In genomic region chr1:86913399-86913895, GRCh38 we compare ENCODE assay signal across 8 cellular contexts. TPM values are rescaled to one million over a fixed set of nuclear protein-coding genes. Genes with fewer than 3 reads are reported as not detected.
DNase-seq lines count a peak whose midpoint lies in the region; ATAC-seq and TF ChIP-seq lines count a peak whose summit lies in the region.

No MANE protein-coding gene starts in this region.

- peak overlapping the region; percentile 76 for H3K4me2 ChIP-seq in mammary epithelial cell (ENCODE audit: insufficient read depth, low read depth, low read length)

- H3K27me3 ChIP-seq in mammary epithelial cell (ENCODE audit: insufficient read depth, low read length), result no peaks in the 10 kb centered on the region
- H3K27me3 ChIP-seq in subcutaneous abdominal adipose tissue (ENCODE audit: control insufficient read depth in 5 of 5, insufficient read depth in 4 of 5, low read length in 5 of 5), result no peaks in the 10 kb centered on the region

- H3K27ac ChIP-seq in mammary epithelial cell (ENCODE audit: insufficient read depth, low read depth, low read length) (peak overlapping the region; percentile 94), subcutaneous abdominal adipose tissue (ENCODE audit: low read depth, low read length) (peak overlapping the region; percentile 97)

- H3K4me3 ChIP-seq in mammary epithelial cell (replicated peaks in 1 of 3; ENCODE audit: insufficient read depth in 1 of 3, low read depth in 2 of 3, low read length in 3 of 3) (peak overlapping the region; percentile 76 to 98 (median 81)), subcutaneous abdominal adipose tissue (ENCODE audit: low read depth in 1 of 5, low read length in 5 of 5) (peak overlapping the region; percentile 95 to 100 (median 99))

- peaks cover 89% of the 10 kb centered on the region for H3K79me2 ChIP-seq in mammary epithelial cell (ENCODE audit: insufficient read depth, low read length)

- H3K9ac ChIP-seq in mammary epithelial cell (ENCODE audit: insufficient read depth, low read length) (peak overlapping the region; percentile 95), subcutaneous abdominal adipose tissue (ENCODE audit: low read length in 5 of 5) (peak overlapping the region; percentile 85 to 100 (median 96))

- ATAC-seq in GM21737 (IDR thresholded peaks at IDR 0.05; ENCODE audit: unreplicated experiment), result no peak

- H2AFZ ChIP-seq in mammary epithelial cell (ENCODE audit: low read depth, low read length), result peak overlapping the region; percentile 93

- no peaks in the 10 kb centered on the region for H4K20me1 ChIP-seq in mammary epithelial cell (ENCODE audit: insufficient read depth, low read length)

- no peak for TF ChIP-seq CTCF in mammary epithelial cell (conservative IDR thresholded peaks at IDR 0.05 in 1 of 2, IDR thresholded peaks at IDR 0.05 in 1 of 2; ENCODE audit: extremely low read depth in 1 of 2, insufficient read depth in 1 of 2, low read depth in 1 of 2, low read length in 2 of 2)

- intact Hi-C loops in mammary epithelial cell (cut with micrococcal nuclease), result loop anchor here (5.0 kb wide), 2 partner anchors 61 to 81 kb away; no protein-coding TSS in a partner anchor

- TSS peak; percentile 63 for BruUV-seq in mammary epithelial cell (replicated peaks; lab: Mats Ljungman, UMichigan)

- dilution Hi-C loops in mammary epithelial cell (cut with HindIII; ENCODE audit: low sequenced_read_pairs), result no loop called here

- H3K9me3 ChIP-seq in mammary epithelial cell (replicated peaks; ENCODE audit: insufficient read depth, low read length), result no peaks in the 10 kb centered on the region
- no peaks in the 10 kb centered on the region for H3K9me3 ChIP-seq in subcutaneous abdominal adipose tissue (ENCODE audit: control insufficient read depth in 5 of 5, low read length in 5 of 5)

- no peaks in the 10 kb centered on the region for H3K36me3 ChIP-seq in mammary epithelial cell (ENCODE audit: insufficient read depth, low read length)
- H3K36me3 ChIP-seq in subcutaneous abdominal adipose tissue (ENCODE audit: control insufficient read depth in 5 of 5, insufficient read depth in 5 of 5, low read length in 5 of 5), result peaks cover 0 to 5% (median 4%) of the 10 kb centered on the region in 5 donors

- DNase-seq in SKM-1 (lab: John Stamatoyannopoulos, UW; ENCODE audit: unreplicated experiment) (peak; percentile 12), SKM-1 treated with dmso at 0.1 percent for 144 hours (lab: John Stamatoyannopoulos, UW; ENCODE audit: unreplicated experiment) (no peak), HS-27A (ENCODE audit: low read depth) (peak; percentile 12), T follicular helper cell (ENCODE audit: low read depth) (peak; percentile 12), mammary epithelial cell (peak; percentile 51), medulla oblongata (ENCODE audit: extremely low spot score) (peak; percentile 45)

- in situ Hi-C loops in mammary epithelial cell (cut with MboI; ENCODE audit: low sequenced_read_pairs in 2 of 2), result loop anchor here in 1 of 2 donors (10.0 kb wide), 1 partner anchor 139 kb away; no protein-coding TSS in a partner anchor

- CTCF ChIA-PET in mammary epithelial cell (lab: Charles Lee; ENCODE audit: low non-redundant PET), result no interaction called here

- under 1% methylated on average over 16 of the region's 17 CpGs for WGBS in mammary epithelial cell (ENCODE audit: low coverage, missing lambda C conversion rate)

- H3K4me1 ChIP-seq in mammary epithelial cell (ENCODE audit: insufficient read depth, low read length), result peaks cover 10% of the 10 kb centered on the region
- H3K4me1 ChIP-seq in subcutaneous abdominal adipose tissue (ENCODE audit: control insufficient read depth in 5 of 5, insufficient read depth in 5 of 5, low read length in 5 of 5), result peaks cover 8 to 32% (median 29%) of the 10 kb centered on the region in 5 donors

RNA-seq across cellular contexts. Expression of gene SELENOF, which starts 0.5 kb away (rescaled TPM):
- 100 to 1,000 TPM; 103 to 119 TPM for total RNA-seq in mammary epithelial cell
- 83.0 TPM for polyA plus RNA-seq in mammary epithelial cell
- polyA minus RNA-seq in mammary epithelial cell, result 47.4 TPM

RNA-seq across cellular contexts. Expression of gene HS2ST1, which starts 1.0 kb away (rescaled TPM):
- total RNA-seq in mammary epithelial cell, result 10 to 100 TPM; 21.8 to 28.2 TPM
- polyA plus RNA-seq in mammary epithelial cell, result 6.9 TPM
- polyA minus RNA-seq in mammary epithelial cell, result 34.6 TPM
